ENCODE assay signal across 8 cellular contexts in genomic region chr12:56221233-56221756, GRCh38. TPM values are rescaled to one million over a fixed set of nuclear protein-coding genes. Genes with fewer than 3 reads are reported as not detected.
DNase-seq lines count a peak whose midpoint lies in the region; ATAC-seq and TF ChIP-seq lines count a peak whose summit lies in the region.

No MANE protein-coding gene starts in this region.

- DNase-seq in CD8-positive, alpha-beta memory T cell: peak in 2 of 5 donors; percentile 8
- DNase-seq in GM19240 (ENCODE audit: insufficient read length, low spot score): peak; percentile 70
- peak; percentile 20 for DNase-seq in activated CD8-positive, alpha-beta T cell treated with anti-CD3 and anti-CD28 coated beads for 36 hours
- peak in 1 of 2 donors; percentile 38 for DNase-seq in foreskin keratinocyte
- DNase-seq in neuronal stem cell (ENCODE audit: low spot score): peak; percentile 65
- DNase-seq in stimulated activated naive CD4-positive, alpha-beta T cell (lab: John Stamatoyannopoulos, UW): no peak

- H2BK12ac ChIP-seq in neuronal stem cell (ENCODE audit: low read length): no peak overlapping the region

- no peaks in the 10 kb centered on the region for H3K9me3 ChIP-seq in CD8-positive, alpha-beta memory T cell (ENCODE audit: low read length)
- H3K9me3 ChIP-seq in neuronal stem cell (replicated peaks in 1 of 2; ENCODE audit: control insufficient read depth in 2 of 2, insufficient read depth in 1 of 2, low read depth in 1 of 2, low read length in 2 of 2): no peaks in the 10 kb centered on the region

- no peak overlapping the region for H2AK5ac ChIP-seq in neuronal stem cell (ENCODE audit: low read depth, low read length)

- H3K14ac ChIP-seq in neuronal stem cell (ENCODE audit: low read length): peak overlapping the region; percentile 12

- H3K27ac ChIP-seq in CD8-positive, alpha-beta memory T cell (ENCODE audit: low read depth, low read length): peak overlapping the region; percentile 96
- peak overlapping the region; percentile 63 for H3K27ac ChIP-seq in foreskin keratinocyte
- H3K27ac ChIP-seq in neuronal stem cell (replicated peaks; ENCODE audit: low read length): peak overlapping the region; percentile 95

- H3K36me3 ChIP-seq in CD8-positive, alpha-beta memory T cell (ENCODE audit: insufficient read depth, low read length): peaks cover 3% of the 10 kb centered on the region
- H3K36me3 ChIP-seq in neuronal stem cell (replicated peaks in 1 of 2; ENCODE audit: control insufficient read depth in 2 of 2, insufficient read depth in 2 of 2, low read length in 2 of 2): peaks cover 11 to 25% of the 10 kb centered on the region in 2 donors

- H3K4me2 ChIP-seq in neuronal stem cell (ENCODE audit: insufficient read depth, low read length, poor library complexity, severe bottlenecking): peak overlapping the region; percentile 79

- peak overlapping the region; percentile 90 for H3K18ac ChIP-seq in neuronal stem cell (ENCODE audit: low read length)

- CTCF ChIA-PET in CD8-positive, alpha-beta memory T cell (lab: Charles Lee): interaction anchor here (0.6 to 3.1 kb wide), 18 partner anchors 7 to 282 kb away, joined by 3 to 42 read pairs (median 5); partner anchors contain the start of genes ANKRD52, ESYT1, PAN2 and RPL41
- CTCF ChIA-PET in activated CD8-positive, alpha-beta T cell treated with anti-CD3 and anti-CD28 coated beads for 36 hours (lab: Charles Lee): interaction anchor here (0.8 to 4.1 kb wide), 16 partner anchors 13 to 142 kb away, joined by 3 to 41 read pairs (median 7); partner anchors contain the start of genes ANKRD52, COQ10A, ERBB3 and ESYT1

- peak overlapping the region; percentile 96 for H3K23ac ChIP-seq in neuronal stem cell (ENCODE audit: low read depth, low read length, poor library complexity)

- H4K91ac ChIP-seq in neuronal stem cell (ENCODE audit: low read depth, low read length, poor library complexity): no peak overlapping the region

- H3K36me3 Mint-ChIP-seq in CD8-positive, alpha-beta memory T cell: peaks cover 0 to 24% (median 0%) of the 10 kb centered on the region in 3 donors
- H3K36me3 Mint-ChIP-seq in activated CD8-positive, alpha-beta T cell treated with anti-CD3 and anti-CD28 coated beads for 36 hours (ENCODE audit: low read depth): peaks cover 11% of the 10 kb centered on the region

- peak overlapping the region; percentile 88 for H2AFZ ChIP-seq in neuronal stem cell (ENCODE audit: low read length)

- H3K9ac ChIP-seq in neuronal stem cell (ENCODE audit: low read depth, low read length, poor library complexity): peak overlapping the region; percentile 90

- peak overlapping the region; percentile 89 to 99 (median 97) for H3K4me3 Mint-ChIP-seq in CD8-positive, alpha-beta memory T cell
- peak overlapping the region; percentile 98 for H3K4me3 Mint-ChIP-seq in activated CD8-positive, alpha-beta T cell treated with anti-CD3 and anti-CD28 coated beads for 36 hours

- POLR2A ChIA-PET in CD8-positive, alpha-beta memory T cell (lab: Charles Lee): interaction anchor here (0.6 to 2.2 kb wide), 13 partner anchors 30 to 391 kb away, joined by 3 to 16 read pairs (median 5); partner anchors contain the start of genes ANKRD52, COQ10A, ESYT1 and IL23A
- POLR2A ChIA-PET in activated CD8-positive, alpha-beta T cell treated with anti-CD3 and anti-CD28 coated beads for 36 hours (lab: Charles Lee): interaction anchor here (1.2 to 3.1 kb wide), 10 partner anchors 9 to 138 kb away, joined by 3 to 22 read pairs (median 7); partner anchors contain the start of genes ANKRD52, SMARCC2, STAT2 and ZC3H10

- peaks cover 10% of the 10 kb centered on the region for H3K79me1 ChIP-seq in neuronal stem cell (ENCODE audit: low read depth, low read length)

- H3K4me3 ChIP-seq in CD8-positive, alpha-beta memory T cell (ENCODE audit: low read length): peak overlapping the region; percentile 89
- H3K4me3 ChIP-seq in neuronal stem cell (ENCODE audit: low read length in 2 of 2): peak overlapping the region; percentile 72 to 88

- peaks cover 45 to 60% (median 59%) of the 10 kb centered on the region in 3 donors for H3K4me1 Mint-ChIP-seq in CD8-positive, alpha-beta memory T cell
- peaks cover 27% of the 10 kb centered on the region for H3K4me1 Mint-ChIP-seq in activated CD8-positive, alpha-beta T cell treated with anti-CD3 and anti-CD28 coated beads for 36 hours (ENCODE audit: low read depth)

- H2BK15ac ChIP-seq in neuronal stem cell (ENCODE audit: low read length): no peak overlapping the region

- WGBS in neuronal stem cell (ENCODE audit: extremely low coverage in 2 of 2, insufficient read length in 2 of 2, insufficient replicate concordance in 1 of 2), 2 donors: no CpG with 5 or more reads among the region's 21 CpGs

- no peak overlapping the region for H3K4ac ChIP-seq in neuronal stem cell (ENCODE audit: low read length)

- H4K8ac ChIP-seq in neuronal stem cell (ENCODE audit: low read depth, low read length): no peak overlapping the region

- peak overlapping the region; percentile 2 for H2BK120ac ChIP-seq in neuronal stem cell (ENCODE audit: low read depth, low read length)

- H3K27me3 Mint-ChIP-seq in CD8-positive, alpha-beta memory T cell: peaks cover 0 to 2% of the 10 kb centered on the region in 2 donors
- no peaks in the 10 kb centered on the region for H3K27me3 Mint-ChIP-seq in activated CD8-positive, alpha-beta T cell treated with anti-CD3 and anti-CD28 coated beads for 36 hours

- H3K27me3 ChIP-seq in CD8-positive, alpha-beta memory T cell (ENCODE audit: insufficient read depth, low read length, poor library complexity, severe bottlenecking): no peaks in the 10 kb centered on the region
- H3K27me3 ChIP-seq in foreskin keratinocyte: no peaks in the 10 kb centered on the region
- no peaks in the 10 kb centered on the region for H3K27me3 ChIP-seq in neuronal stem cell (ENCODE audit: control insufficient read depth in 3 of 3, insufficient read depth in 3 of 3, low read depth in 1 of 3, low read length in 3 of 3)

- H3K4me1 ChIP-seq in CD8-positive, alpha-beta memory T cell (ENCODE audit: insufficient read depth, low read length): peaks cover 34% of the 10 kb centered on the region
- H3K4me1 ChIP-seq in foreskin keratinocyte (peaks cover 10% of the 10 kb centered on the region), neuronal stem cell (ENCODE audit: control insufficient read depth in 2 of 2, insufficient read depth in 1 of 2, low read depth in 1 of 2, low read length in 2 of 2) (peaks cover 2 to 13% of the 10 kb centered on the region in 2 donors)

- peak overlapping the region; percentile 47 for H2BK5ac ChIP-seq in neuronal stem cell (ENCODE audit: low read length)

- intact Hi-C loops in activated CD8-positive, alpha-beta T cell treated with anti-CD3 and anti-CD28 coated beads for 36 hours (cut with micrococcal nuclease): loop anchor here (5.0 kb wide), 1 partner anchor 46 kb away; the partner anchor contains the start of gene COQ10A

- no peaks in the 10 kb centered on the region for H3K9me3 Mint-ChIP-seq in CD8-positive, alpha-beta memory T cell
- H3K9me3 Mint-ChIP-seq in activated CD8-positive, alpha-beta T cell treated with anti-CD3 and anti-CD28 coated beads for 36 hours: no peaks in the 10 kb centered on the region

- no peak for TF ChIP-seq CTCF in activated CD8-positive, alpha-beta T cell treated with anti-CD3 and anti-CD28 coated beads for 36 hours (IDR thresholded peaks at IDR 0.05)
- no peak for TF ChIP-seq CTCF in foreskin keratinocyte (conservative IDR thresholded peaks at IDR 0.05)

- H3K27ac Mint-ChIP-seq in CD8-positive, alpha-beta memory T cell: peak overlapping the region; percentile 99 to 100 (median 100)
- H3K27ac Mint-ChIP-seq in activated CD8-positive, alpha-beta T cell treated with anti-CD3 and anti-CD28 coated beads for 36 hours: peak overlapping the region; percentile 96

- ATAC-seq in HG03521 (IDR thresholded peaks at IDR 0.05; ENCODE audit: unreplicated experiment) (peak; percentile 13), foreskin keratinocyte (peak; percentile 4), HG03159 (IDR thresholded peaks at IDR 0.05; ENCODE audit: unreplicated experiment) (no peak)
- peak; percentile 25 for ATAC-seq in activated CD8-positive, alpha-beta T cell treated with anti-CD3 and anti-CD28 coated beads for 36 hours

RNA-seq across cellular contexts. Expression of gene RNF41, which starts 0.4 kb away (rescaled TPM):
- total RNA-seq in CD8-positive, alpha-beta memory T cell: 10 to 100 TPM; 41.2 to 42.3 TPM
- 47.4 TPM for polyA plus RNA-seq in CD8-positive, alpha-beta memory T cell
- total RNA-seq in activated CD8-positive, alpha-beta T cell treated with anti-CD3 and anti-CD28 coated beads for 36 hours: 10 to 100 TPM; 23.4 to 27.4 TPM
- total RNA-seq in foreskin keratinocyte: 37.1 and 39.4 TPM in 2 replicates
- polyA plus RNA-seq in foreskin keratinocyte: 19.0 and 21.8 TPM in 2 replicates
- 39.8 TPM for polyA plus RNA-seq in neuronal stem cell (2013, experiment 1 of 2)
- polyA plus RNA-seq in neuronal stem cell (2013, experiment 2 of 2): 39.4 TPM

RNA-seq across cellular contexts. Expression of gene NABP2, which starts 2.8 kb away (rescaled TPM):
- total RNA-seq in CD8-positive, alpha-beta memory T cell: 100 to 1,000 TPM; 102 to 104 TPM
- 4.6 TPM for polyA plus RNA-seq in CD8-positive, alpha-beta memory T cell
- total RNA-seq in activated CD8-positive, alpha-beta T cell treated with anti-CD3 and anti-CD28 coated beads for 36 hours: 10 to 100 TPM; 58.7 to 60.2 TPM
- total RNA-seq in foreskin keratinocyte: 45.8 and 47.1 TPM in 2 replicates
- 58.2 and 62.8 TPM in 2 replicates for polyA plus RNA-seq in foreskin keratinocyte
- polyA plus RNA-seq in neuronal stem cell (2013, experiment 1 of 2): 28.0 TPM
- polyA plus RNA-seq in neuronal stem cell (2013, experiment 2 of 2): 28.1 TPM

RNA-seq across cellular contexts. Expression of gene SLC39A5, which starts 8.6 kb away (rescaled TPM):
- under 1 TPM; 0.35 to 0.62 TPM for total RNA-seq in CD8-positive, alpha-beta memory T cell
- polyA plus RNA-seq in CD8-positive, alpha-beta memory T cell: not detected
- under 1 TPM; 0.41 to 0.54 TPM for total RNA-seq in activated CD8-positive, alpha-beta T cell treated with anti-CD3 and anti-CD28 coated beads for 36 hours
- 0.20 and 0.21 TPM in 2 replicates for total RNA-seq in foreskin keratinocyte
- polyA plus RNA-seq in foreskin keratinocyte: 0.10 TPM in 1 of 2 replicates, not detected in the other
- 0.13 TPM for polyA plus RNA-seq in neuronal stem cell (2013, experiment 1 of 2)
- polyA plus RNA-seq in neuronal stem cell (2013, experiment 2 of 2): 0.22 TPM

RNA-seq across cellular contexts. Expression of gene SMARCC2, which starts 32.0 kb away (rescaled TPM):
- total RNA-seq in CD8-positive, alpha-beta memory T cell: 100 to 1,000 TPM; 107 to 118 TPM
- polyA plus RNA-seq in CD8-positive, alpha-beta memory T cell: 92.4 TPM
- total RNA-seq in activated CD8-positive, alpha-beta T cell treated with anti-CD3 and anti-CD28 coated beads for 36 hours: 10 to 100 TPM; 79.3 to 87.9 TPM
- 46.0 and 46.1 TPM in 2 replicates for total RNA-seq in foreskin keratinocyte
- polyA plus RNA-seq in foreskin keratinocyte: 13.3 and 14.7 TPM in 2 replicates
- 69.4 TPM for polyA plus RNA-seq in neuronal stem cell (2013, experiment 1 of 2)
- polyA plus RNA-seq in neuronal stem cell (2013, experiment 2 of 2): 66.2 TPM

RNA-seq across cellular contexts. Expression of gene ANKRD52, which starts 36.9 kb away (rescaled TPM):
- 10 to 100 TPM; 67.0 to 69.9 TPM for total RNA-seq in CD8-positive, alpha-beta memory T cell
- polyA plus RNA-seq in CD8-positive, alpha-beta memory T cell: 16.1 TPM
- total RNA-seq in activated CD8-positive, alpha-beta T cell treated with anti-CD3 and anti-CD28 coated beads for 36 hours: 10 to 100 TPM; 23.3 to 31.3 TPM
- total RNA-seq in foreskin keratinocyte: 24.5 and 30.7 TPM in 2 replicates
- polyA plus RNA-seq in foreskin keratinocyte: 9.6 and 11.4 TPM in 2 replicates
- polyA plus RNA-seq in neuronal stem cell (2013, experiment 1 of 2): 17.4 TPM
- 17.5 TPM for polyA plus RNA-seq in neuronal stem cell (2013, experiment 2 of 2)

Comparison
In these comparisons a context has a peak if more than half of its experiments do, and no peak if none do; other contexts are left out.
1. DNase-seq: peak in GM19240 (single experiment), activated CD8-positive, alpha-beta T cell treated with anti-CD3 and anti-CD28 coated beads for 36 hours (single experiment) and neuronal stem cell (single experiment); none in stimulated activated naive CD4-positive, alpha-beta T cell (0 of 6).
2. Peak in every context shown above with its lines, with median percentiles within 50 percentile points of each other: H3K27ac ChIP-seq.